In the genomic region with DNA sequence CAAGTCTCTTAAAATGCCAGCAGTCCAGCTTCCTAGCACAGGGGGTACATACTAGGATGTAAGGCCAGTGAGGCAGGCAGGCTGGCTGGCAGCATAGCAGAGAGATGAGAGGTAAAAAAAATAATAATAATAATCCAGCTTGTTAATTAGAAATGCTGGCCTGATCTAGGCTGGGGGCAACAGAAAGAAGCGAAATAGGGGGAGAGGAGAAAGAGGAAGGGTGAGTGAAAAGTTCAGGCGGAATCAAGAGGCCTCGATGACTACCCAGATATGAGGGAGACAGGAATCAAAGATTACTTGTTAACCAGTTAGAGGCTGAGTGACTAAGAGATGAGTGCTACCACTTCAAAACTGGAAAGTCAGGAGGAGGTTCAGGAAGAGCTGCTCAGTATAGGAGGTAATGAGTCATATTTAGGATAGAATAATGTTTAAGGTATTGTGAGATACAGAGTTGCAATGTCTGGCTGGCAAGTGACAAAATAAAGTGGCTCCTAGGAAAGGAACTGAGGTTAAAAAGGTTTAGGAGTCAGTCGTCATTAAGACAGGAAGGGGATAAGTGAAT, we compare ENCODE assay signal across 11 cellular contexts. TPM values are rescaled to one million over a fixed set of nuclear protein-coding genes. Genes with fewer than 3 reads are reported as not detected.
DNase-seq lines count a peak whose midpoint lies in the region; ATAC-seq and TF ChIP-seq lines count a peak whose summit lies in the region.
"Had no signal": no experiment of that assay in that cellular context is flagged by ENCODE, and none has a peak within 500 bp of the region (broad histone marks: within the 10 kb centered on the region; RNA-seq: fewer than 3 reads in every experiment).

No MANE protein-coding gene starts in this region.

- H3K27me3 ChIP-seq in HCT116 (ENCODE audit: insufficient read depth, low read length) = no peaks in the 10 kb centered on the region
- H3K27me3 ChIP-seq in MM.1S (replicated peaks; ENCODE audit: insufficient read depth, low read length) = no peaks in the 10 kb centered on the region

- H3K9ac ChIP-seq in HCT116 (ENCODE audit: low read length) (peak overlapping the region; percentile 56), MM.1S (ENCODE audit: low read length) (no peak overlapping the region)

- 0 out of 2 replicates have a peak, but pooled peaks have one; percentile 10 for TF ChIP-seq RAD21 in HCT116 (IDR thresholded peaks at IDR 0.05; ENCODE audit: low read depth)

- no TSS peak for BruUV-seq in HCT116 (replicated peaks; lab: Mats Ljungman, UMichigan)

- H3K4me3 ChIP-seq in HCT116 (replicated peaks in 1 of 2; ENCODE audit: low read depth in 1 of 2, low read length in 2 of 2) (peak overlapping the region; percentile 22 to 88), MM.1S (ENCODE audit: low read length) (no peak overlapping the region)

- no peak for TF ChIP-seq POLR2A in HCT116 (IDR thresholded peaks at IDR 0.05; ENCODE audit: borderline replicate concordance, extremely low read depth, insufficient read depth, insufficient read length)

- H3K27me3 Mint-ChIP-seq in activated T-helper 1 cell treated with anti-CD3 and anti-CD28 coated beads, Interleukin-12 subunit alpha, Interleukin-12 subunit beta, Interleukin-2, Interleukin-4 antibody, amounts not matched to agents 30 ng/mL and 10 ng/mL and 1 ng/mL, durations not matched to agents 14 hours and 24 hours and 36 hours (ENCODE audit: insufficient read depth) = no peaks in the 10 kb centered on the region
- H3K27me3 Mint-ChIP-seq: T-cell had no signal

- H3K9me2 ChIP-seq in HCT116 (ENCODE audit: insufficient read depth) (no peaks in the 10 kb centered on the region), MM.1S (replicated peaks; ENCODE audit: insufficient read depth, low read length) (no peaks in the 10 kb centered on the region)

- H3K36me3 ChIP-seq in HCT116 (ENCODE audit: control insufficient read depth in 1 of 2, insufficient read depth in 2 of 2, low read length in 2 of 2) (no peaks in the 10 kb centered on the region), MM.1S (replicated peaks; ENCODE audit: insufficient read depth, low read length) (no peaks in the 10 kb centered on the region; the same call in 1 of the 2 replicates)

- peaks cover 20% of the 10 kb centered on the region; the same call in 1 of the 2 replicates for H3F3A ChIP-seq in MM.1S (ENCODE audit: insufficient read depth, low read length)

- peak; percentile 73 for ATAC-seq in HCT116
- ATAC-seq in GM18519 (IDR thresholded peaks at IDR 0.05; ENCODE audit: low FRiP score, unreplicated experiment) = no peak
- ATAC-seq: T-cell had no signal

- RAD21 ChIA-PET in HCT116 (lab: Charles Lee; ENCODE audit: low non-redundant PET in 1 of 2, low total read pairs in 2 of 2, uncharacterized antibody in 2 of 2, unreplicated experiment in 2 of 2) = interaction anchor here (1.5 to 2.1 kb wide), 3 partner anchors 127 to 208 kb away, joined by 3 to 11 read pairs (median 6); no protein-coding TSS in a partner anchor

- POLR2A ChIA-PET in HCT116 (lab: Charles Lee) (interaction anchor here (0.6 to 1.7 kb wide), 6 partner anchors 10 to 432 kb away, joined by 3 to 7 read pairs (median 4); no protein-coding TSS in a partner anchor), HEK293T (lab: Yijun Ruan, JAX) (interaction anchor here (1.3 kb wide), 1 partner anchor 209 kb away, joined by 3 read pairs; no protein-coding TSS in a partner anchor)

- peak; percentile 41 for DNase-seq in AG08395 (ENCODE audit: low spot score)
- peak; percentile 93 for DNase-seq in HCT116 (ENCODE audit: low read depth, low spot score)
- DNase-seq in activated T-helper 1 cell treated with anti-CD3 and anti-CD28 coated beads, Interleukin-12 subunit alpha, Interleukin-12 subunit beta, Interleukin-2, Interleukin-4 antibody, amounts not matched to agents 30 ng/mL and 10 ng/mL and 1 ng/mL, durations not matched to agents 14 hours and 24 hours and 36 hours (ENCODE audit: low spot score) = no peak
- DNase-seq in iris pigment epithelial cell (ENCODE audit: low read depth) = peak; percentile 88
- DNase-seq in HEK293T (ENCODE audit: extremely low spot score) = no peak
- no peak for DNase-seq in MM.1S
- no peak for DNase-seq in DMS153 treated with DMSO at 0.1 percent for 48 hours (lab: John Stamatoyannopoulos, UW; ENCODE audit: unreplicated experiment)
- DNase-seq: immature natural killer cell, T-cell had no signal

- intact Hi-C loops in HCT116 (cut with micrococcal nuclease) = loop anchor here (1.0 to 10.0 kb wide), 5 partner anchors 127 to 1092 kb away; no protein-coding TSS in a partner anchor
- intact Hi-C loops in activated T-helper 1 cell treated with anti-CD3 and anti-CD28 coated beads, Interleukin-12 subunit alpha, Interleukin-12 subunit beta, Interleukin-2, Interleukin-4 antibody, amounts not matched to agents 30 ng/mL and 10 ng/mL and 1 ng/mL, durations not matched to agents 14 hours and 24 hours and 36 hours (cut with micrococcal nuclease) = loop anchor here (1.0 to 10.0 kb wide), 5 partner anchors 127 to 1478 kb away; a partner anchor contains a TSS

- peaks cover 29% of the 10 kb centered on the region for H3K79me2 ChIP-seq in HCT116 (ENCODE audit: insufficient read depth, low read length)
- H3K79me2 ChIP-seq in MM.1S (ENCODE audit: low read length) = peaks cover 43% of the 10 kb centered on the region

- H3K9me3 Mint-ChIP-seq in activated T-helper 1 cell treated with anti-CD3 and anti-CD28 coated beads, Interleukin-12 subunit alpha, Interleukin-12 subunit beta, Interleukin-2, Interleukin-4 antibody, amounts not matched to agents 30 ng/mL and 10 ng/mL and 1 ng/mL, durations not matched to agents 14 hours and 24 hours and 36 hours = no peaks in the 10 kb centered on the region
- H3K9me3 Mint-ChIP-seq: IgD-negative memory B cell, immature natural killer cell, T-cell had no signal

- H3K9me3 ChIP-seq in HCT116 (ENCODE audit: control insufficient read depth in 1 of 2, insufficient read depth in 1 of 2, low read depth in 1 of 2, low read length in 2 of 2) (no peaks in the 10 kb centered on the region), MM.1S (replicated peaks; ENCODE audit: insufficient read depth, low read length) (no peaks in the 10 kb centered on the region)

- H2AFZ ChIP-seq in HCT116 (ENCODE audit: low read depth, low read length, poor library complexity, severe bottlenecking) = no peak overlapping the region
- H2AFZ ChIP-seq in MM.1S (ENCODE audit: low read length) = no peak overlapping the region

- TF ChIP-seq CTCF in HCT116 (IDR thresholded peaks at IDR 0.05 in 2 of 3, conservative IDR thresholded peaks at IDR 0.05 in 1 of 3; ENCODE audit: borderline replicate concordance in 1 of 3, insufficient read depth in 1 of 3, low read depth in 2 of 3, low read length in 2 of 3) (no peak), MM.1S (IDR thresholded peaks at IDR 0.05; ENCODE audit: low read length) (no peak)

- H3K27ac ChIP-seq in HCT116 (ENCODE audit: low read depth, low read length) = peak overlapping the region; percentile 83
- H3K27ac ChIP-seq in MM.1S (ENCODE audit: low read length) = no peak overlapping the region

- H3K27ac Mint-ChIP-seq in activated T-helper 1 cell treated with anti-CD3 and anti-CD28 coated beads, Interleukin-12 subunit alpha, Interleukin-12 subunit beta, Interleukin-2, Interleukin-4 antibody, amounts not matched to agents 30 ng/mL and 10 ng/mL and 1 ng/mL, durations not matched to agents 14 hours and 24 hours and 36 hours = peak overlapping the region; percentile 59

- peaks cover 52% of the 10 kb centered on the region for H3K4me1 Mint-ChIP-seq in activated T-helper 1 cell treated with anti-CD3 and anti-CD28 coated beads, Interleukin-12 subunit alpha, Interleukin-12 subunit beta, Interleukin-2, Interleukin-4 antibody, amounts not matched to agents 30 ng/mL and 10 ng/mL and 1 ng/mL, durations not matched to agents 14 hours and 24 hours and 36 hours (ENCODE audit: low read depth)

- CTCF ChIA-PET in HCT116 (lab: Charles Lee) = interaction anchor here (0.9 to 4.0 kb wide), 12 partner anchors 10 to 208 kb away, joined by 3 to 50 read pairs (median 6); no protein-coding TSS in a partner anchor
- CTCF ChIA-PET in HEK293T (lab: Yijun Ruan, JAX) = interaction anchor here (0.6 to 3.5 kb wide), 7 partner anchors 13 to 208 kb away, joined by 3 to 40 read pairs (median 4); no protein-coding TSS in a partner anchor

- H3K36me3 Mint-ChIP-seq in activated T-helper 1 cell treated with anti-CD3 and anti-CD28 coated beads, Interleukin-12 subunit alpha, Interleukin-12 subunit beta, Interleukin-2, Interleukin-4 antibody, amounts not matched to agents 30 ng/mL and 10 ng/mL and 1 ng/mL, durations not matched to agents 14 hours and 24 hours and 36 hours (ENCODE audit: low read depth) = peaks cover 8% of the 10 kb centered on the region
- H3K36me3 Mint-ChIP-seq: IgD-negative memory B cell had no signal

- H4K20me1 ChIP-seq in HCT116 (ENCODE audit: insufficient read depth) (no peaks in the 10 kb centered on the region), MM.1S (ENCODE audit: insufficient read depth, low read length) (no peaks in the 10 kb centered on the region)

- peak overlapping the region; percentile 60 for H3K4me3 Mint-ChIP-seq in activated T-helper 1 cell treated with anti-CD3 and anti-CD28 coated beads, Interleukin-12 subunit alpha, Interleukin-12 subunit beta, Interleukin-2, Interleukin-4 antibody, amounts not matched to agents 30 ng/mL and 10 ng/mL and 1 ng/mL, durations not matched to agents 14 hours and 24 hours and 36 hours

- H3K4me1 ChIP-seq in HCT116 (ENCODE audit: control insufficient read depth in 1 of 2, insufficient read depth in 2 of 2, low read length in 2 of 2) (peaks cover 35 to 51% of the 10 kb centered on the region in 2 experiments), MM.1S (ENCODE audit: low read length) (peaks cover 28% of the 10 kb centered on the region)

- H3K4me2 ChIP-seq in HCT116 (ENCODE audit: low read length) (peak overlapping the region; percentile 88), MM.1S (ENCODE audit: low read depth, low read length) (no peak overlapping the region)

TF ChIP-seq in HEK293T, 16 proteins besides CTCF, POLR2A, EP300 and RAD21 (continues in another document):
- TF ChIP-seq HDGF (IDR thresholded peaks at IDR 0.05; ENCODE audit: borderline replicate concordance) = no peak

RNA-seq across cellular contexts. Expression of a gene that starts 2.8 kb away (rescaled TPM):
- total RNA-seq in HCT116 (2021; ENCODE audit: unreplicated experiment) = 11.6 TPM
- polyA plus RNA-seq in HCT116 (2012) = 3.8 and 6.1 TPM in 2 replicates
- 14.7 and 16.0 TPM in 2 replicates for total RNA-seq in activated T-helper 1 cell treated with anti-CD3 and anti-CD28 coated beads, Interleukin-12 subunit alpha, Interleukin-12 subunit beta, Interleukin-2, Interleukin-4 antibody, amounts not matched to agents 30 ng/mL and 10 ng/mL and 1 ng/mL, durations not matched to agents 14 hours and 24 hours and 36 hours

RNA-seq across cellular contexts. Expression of a gene that starts 28.2 kb away (rescaled TPM):
- total RNA-seq in HCT116 (2021; ENCODE audit: unreplicated experiment) = 2.9 TPM
- polyA plus RNA-seq in HCT116 (2012) = 1.4 and 2.1 TPM in 2 replicates
- not detected in 2 replicates for total RNA-seq in activated T-helper 1 cell treated with anti-CD3 and anti-CD28 coated beads, Interleukin-12 subunit alpha, Interleukin-12 subunit beta, Interleukin-2, Interleukin-4 antibody, amounts not matched to agents 30 ng/mL and 10 ng/mL and 1 ng/mL, durations not matched to agents 14 hours and 24 hours and 36 hours
- total RNA-seq: T-cell had no signal
- polyA plus RNA-seq: IgD-negative memory B cell, immature natural killer cell had no signal

Comparison
In these comparisons a context has a peak if more than half of its experiments do, and no peak if none do; other contexts are left out.
1. DNase-seq: peak in AG08395 (single experiment), HCT116 (single experiment) and iris pigment epithelial cell (single experiment); none in activated T-helper 1 cell treated with anti-CD3 and anti-CD28 coated beads, Interleukin-12 subunit alpha, Interleukin-12 subunit beta, Interleukin-2, Interleukin-4 antibody, amounts not matched to agents 30 ng/mL and 10 ng/mL and 1 ng/mL, durations not matched to agents 14 hours and 24 hours and 36 hours (single experiment), HEK293T (single experiment), MM.1S (single experiment) and DMS153 treated with DMSO at 0.1 percent for 48 hours (single experiment).